21 cellular contexts compared by ENCODE assay signal in genomic region chr12:89976866-89977265, GRCh38.
"Had no signal": no experiment of that assay in that cellular context is flagged by ENCODE, and none has a peak within 500 bp of the region (broad histone marks: within the 10 kb centered on the region; RNA-seq: fewer than 3 reads in every experiment).

No MANE protein-coding gene starts in this region.

- H3K27me3 Mint-ChIP-seq: activated B cell treated with CpG ODN at 0.5 μM for 24 hours; activated CD4-positive, alpha-beta memory T cell treated with anti-CD3 and anti-CD28 coated beads, Interleukin-2, amount 10 ng/mL, durations not matched to agents 7 days and 5 days; activated CD8-positive, alpha-beta memory T cell treated with anti-CD3 and anti-CD28 coated beads, Interleukin-2, amount 10 ng/mL, durations not matched to agents 7 days and 5 days; activated naive CD8-positive, alpha-beta T cell treated with anti-CD3 and anti-CD28 coated beads, Interleukin-2, amount 10 ng/mL, durations not matched to agents 7 days and 5 days; activated T-helper 17 cell treated with anti-CD3 and anti-CD28 coated beads, Interleukin-2, amount 50 U/mL, for 72 hours had no signal

- H3K27ac ChIP-seq: body of pancreas, dorsolateral prefrontal cortex, epithelial cell of prostate, lower lobe of right lung, pancreas, tibial nerve, vagina had no signal

- H3K36me3 Mint-ChIP-seq: activated naive CD8-positive, alpha-beta T cell treated with anti-CD3 and anti-CD28 coated beads, Interleukin-2, amount 10 ng/mL, durations not matched to agents 7 days and 5 days had no signal

- H3K27me3 ChIP-seq: body of pancreas, dorsolateral prefrontal cortex, pancreas, tibial nerve, vagina had no signal

- H3K4me3 ChIP-seq: body of pancreas, dorsolateral prefrontal cortex, lower lobe of right lung, pancreas, tibial nerve, vagina had no signal

- H3K36me3 ChIP-seq: lower lobe of right lung, pancreas, tibial nerve, vagina had no signal

- H3K9me3 Mint-ChIP-seq: activated CD4-positive, alpha-beta memory T cell treated with anti-CD3 and anti-CD28 coated beads, Interleukin-2, amount 10 ng/mL, durations not matched to agents 7 days and 5 days had no signal

- H3K9me3 ChIP-seq: body of pancreas, lower lobe of right lung, pancreas, tibial nerve, vagina had no signal

- DNase-seq: activated B cell treated with CpG ODN at 0.5 μM for 24 hours; activated CD4-positive, alpha-beta memory T cell treated with anti-CD3 and anti-CD28 coated beads, Interleukin-2, amount 10 ng/mL, durations not matched to agents 7 days and 5 days; activated CD4-positive, alpha-beta T cell treated with anti-CD3 and anti-CD28 coated beads for 4 hours; activated CD8-positive, alpha-beta memory T cell treated with anti-CD3 and anti-CD28 coated beads, Interleukin-2, amount 10 ng/mL, durations not matched to agents 7 days and 5 days; activated naive CD4-positive, alpha-beta T cell; activated naive CD8-positive, alpha-beta T cell treated with anti-CD3 and anti-CD28 coated beads, Interleukin-2, amount 10 ng/mL, durations not matched to agents 7 days and 5 days; body of pancreas; dorsolateral prefrontal cortex; lower lobe of right lung; pancreas; stimulated activated CD4-positive, alpha-beta T cell treated with anti-CD3 and anti-CD28 coated beads, Interleukin-12 subunit alpha, Interleukin-12 subunit beta, amount 100 ng/mL, for 4 hours; stimulated activated CD4-positive, alpha-beta T cell treated with anti-CD3 and anti-CD28 coated beads, Interleukin-2, amount 100 ng/mL, for 24 hours; stimulated activated naive CD8-positive, alpha-beta T cell treated with anti-CD3 and anti-CD28 coated beads, Interleukin-15, Interleukin-2, amounts not matched to agents 100 U/mL and 50 U/mL, for 24 hours; substantia nigra; T-helper 1 cell; T-helper 9 cell had no signal

- ATAC-seq: activated CD8-positive, alpha-beta memory T cell treated with anti-CD3 and anti-CD28 coated beads, Interleukin-2, amount 10 ng/mL, durations not matched to agents 7 days and 5 days; activated T-helper 17 cell treated with anti-CD3 and anti-CD28 coated beads, Interleukin-2, amount 50 U/mL, for 72 hours; body of pancreas; lower lobe of right lung; pancreas; sciatic nerve; stimulated activated naive CD8-positive, alpha-beta T cell treated with anti-CD3 and anti-CD28 coated beads, Interleukin-15, Interleukin-2, amounts not matched to agents 100 U/mL and 50 U/mL, for 24 hours had no signal

- H3K27ac Mint-ChIP-seq: activated B cell treated with CpG ODN at 0.5 μM for 24 hours; activated CD4-positive, alpha-beta memory T cell treated with anti-CD3 and anti-CD28 coated beads, Interleukin-2, amount 10 ng/mL, durations not matched to agents 7 days and 5 days; activated CD8-positive, alpha-beta memory T cell treated with anti-CD3 and anti-CD28 coated beads, Interleukin-2, amount 10 ng/mL, durations not matched to agents 7 days and 5 days; activated naive CD8-positive, alpha-beta T cell treated with anti-CD3 and anti-CD28 coated beads, Interleukin-2, amount 10 ng/mL, durations not matched to agents 7 days and 5 days; activated T-helper 17 cell treated with anti-CD3 and anti-CD28 coated beads, Interleukin-2, amount 50 U/mL, for 72 hours had no signal

- H3K4me3 Mint-ChIP-seq: activated B cell treated with CpG ODN at 0.5 μM for 24 hours; activated CD4-positive, alpha-beta memory T cell treated with anti-CD3 and anti-CD28 coated beads, Interleukin-2, amount 10 ng/mL, durations not matched to agents 7 days and 5 days; activated CD8-positive, alpha-beta memory T cell treated with anti-CD3 and anti-CD28 coated beads, Interleukin-2, amount 10 ng/mL, durations not matched to agents 7 days and 5 days; activated naive CD8-positive, alpha-beta T cell treated with anti-CD3 and anti-CD28 coated beads, Interleukin-2, amount 10 ng/mL, durations not matched to agents 7 days and 5 days; activated T-helper 17 cell treated with anti-CD3 and anti-CD28 coated beads, Interleukin-2, amount 50 U/mL, for 72 hours had no signal

- H3K4me1 ChIP-seq: pancreas, vagina had no signal
